Comparison of ENCODE assay signal across 1 cellular context in genomic region chr3:42698911-42699230, GRCh38.
TF ChIP-seq lines count a peak whose summit lies in the region.

No MANE protein-coding gene starts in this region.

TF ChIP-seq in HepG2, 621 proteins besides CTCF, POLR2A, EP300 and RAD21:
- TF ChIP-seq MAFK (conservative IDR thresholded peaks at IDR 0.05 in 1 of 2, IDR thresholded peaks at IDR 0.05 in 1 of 2; ENCODE audit: low read length in 2 of 2) (peak; percentile 77), ZNF607 (CRISPR knock-in tag; IDR thresholded peaks at IDR 0.05; ENCODE audit: borderline replicate concordance) (no peak), ARNT2 (CRISPR knock-in tag; IDR thresholded peaks at IDR 0.05; ENCODE audit: low read depth) (no peak), IRF9 (CRISPR knock-in tag; IDR thresholded peaks at IDR 0.05; ENCODE audit: borderline replicate concordance) (no peak), CREB1 (IDR thresholded peaks at IDR 0.05) (0 out of 2 replicates have a peak, but pooled peaks have one; percentile 9), CREB1 (CRISPR knock-in tag; IDR thresholded peaks at IDR 0.05) (no peak), STAT6 (CRISPR knock-in tag; IDR thresholded peaks at IDR 0.05; ENCODE audit: borderline replicate concordance) (no peak), ZFX (CRISPR knock-in tag; IDR thresholded peaks at IDR 0.05; ENCODE audit: low read depth) (no peak), MAFF (IDR thresholded peaks at IDR 0.05; ENCODE audit: low read depth, low read length) (peak; percentile 77), MAX (IDR thresholded peaks at IDR 0.05) (0 out of 2 replicates have a peak, but pooled peaks have one; percentile 19)
- TF ChIP-seq, protein P1, sequence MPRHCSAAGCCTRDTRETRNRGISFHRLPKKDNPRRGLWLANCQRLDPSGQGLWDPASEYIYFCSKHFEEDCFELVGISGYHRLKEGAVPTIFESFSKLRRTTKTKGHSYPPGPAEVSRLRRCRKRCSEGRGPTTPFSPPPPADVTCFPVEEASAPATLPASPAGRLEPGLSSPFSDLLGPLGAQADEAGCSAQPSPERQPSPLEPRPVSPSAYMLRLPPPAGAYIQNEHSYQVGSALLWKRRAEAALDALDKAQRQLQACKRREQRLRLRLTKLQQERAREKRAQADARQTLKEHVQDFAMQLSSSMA (CRISPR knock-in tag; IDR thresholded peaks at IDR 0.05), result no peak
- TF ChIP-seq, protein P2, sequence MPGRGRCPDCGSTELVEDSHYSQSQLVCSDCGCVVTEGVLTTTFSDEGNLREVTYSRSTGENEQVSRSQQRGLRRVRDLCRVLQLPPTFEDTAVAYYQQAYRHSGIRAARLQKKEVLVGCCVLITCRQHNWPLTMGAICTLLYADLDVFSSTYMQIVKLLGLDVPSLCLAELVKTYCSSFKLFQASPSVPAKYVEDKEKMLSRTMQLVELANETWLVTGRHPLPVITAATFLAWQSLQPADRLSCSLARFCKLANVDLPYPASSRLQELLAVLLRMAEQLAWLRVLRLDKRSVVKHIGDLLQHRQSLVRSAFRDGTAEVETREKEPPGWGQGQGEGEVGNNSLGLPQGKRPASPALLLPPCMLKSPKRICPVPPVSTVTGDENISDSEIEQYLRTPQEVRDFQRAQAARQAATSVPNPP (CRISPR knock-in tag; IDR thresholded peaks at IDR 0.05), result no peak
